Comparison of ENCODE assay signal across 8 cellular contexts in the genomic region with DNA sequence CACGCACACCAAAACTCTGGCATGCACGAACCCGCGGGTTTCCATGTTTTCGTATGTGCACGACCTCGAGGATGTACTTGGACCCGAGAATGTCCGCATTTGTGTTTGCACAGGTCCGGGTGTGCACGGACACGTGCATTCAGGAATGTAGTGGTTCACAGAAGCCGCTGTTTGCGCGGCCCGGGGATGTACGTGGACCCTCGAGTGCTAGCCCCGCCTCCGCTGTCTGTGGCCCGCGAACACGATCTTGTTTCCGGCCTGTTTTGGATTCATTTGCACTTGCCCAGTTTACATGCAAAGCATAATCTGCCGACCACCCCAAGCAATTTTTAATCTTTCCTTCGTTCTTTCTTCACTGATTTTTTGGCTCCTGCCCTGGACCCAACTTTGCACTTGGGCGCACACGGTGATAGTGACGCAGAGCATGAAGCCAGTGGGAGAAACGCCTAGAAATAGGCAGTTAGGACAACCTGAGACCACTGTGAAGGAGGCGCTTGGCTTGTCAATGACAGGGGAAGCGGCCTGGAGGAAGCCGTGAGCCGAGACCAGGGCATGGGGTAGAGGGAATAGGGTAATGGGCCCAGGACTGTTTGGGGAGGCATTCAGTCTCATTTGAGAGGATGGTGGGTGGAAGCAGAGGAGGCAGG. TPM values are rescaled to one million over a fixed set of nuclear protein-coding genes. Genes with fewer than 3 reads are reported as not detected.
DNase-seq lines count a peak whose midpoint lies in the region; ATAC-seq and TF ChIP-seq lines count a peak whose summit lies in the region.

No MANE protein-coding gene starts in this region.

- no peak for TF ChIP-seq POLR2A in esophagus squamous epithelium (IDR thresholded peaks at IDR 0.05)
- no peak for TF ChIP-seq POLR2A in prostate gland (IDR thresholded peaks at IDR 0.05)

- no peaks in the 10 kb centered on the region for H4K20me1 ChIP-seq in DND-41 (ENCODE audit: insufficient read depth, low read length)
- no peaks in the 10 kb centered on the region for H4K20me1 ChIP-seq in PC-3 (ENCODE audit: low read length)

- in situ Hi-C loops in GM13976 (cut with MboI; ENCODE audit: low sequenced_read_pairs, unreplicated experiment) = no loop called here

- BruUV-seq in PC-3 (replicated peaks; lab: Mats Ljungman, UMichigan) = TSS peak; percentile 18

- no peaks in the 10 kb centered on the region for H3F3A ChIP-seq in PC-3 (ENCODE audit: low read length, unreplicated experiment)

- H3K27ac ChIP-seq in DND-41 (ENCODE audit: low read length) = peak overlapping the region; percentile 93
- peak overlapping the region; percentile 46 for H3K27ac ChIP-seq in PC-3 (ENCODE audit: low read length)
- H3K27ac ChIP-seq in esophagus squamous epithelium = peak overlapping the region; percentile 94 to 98 (median 96)
- H3K27ac ChIP-seq in prostate gland = peak overlapping the region; percentile 83

- H2AFZ ChIP-seq in DND-41 (ENCODE audit: low read depth, low read length) (peak overlapping the region; percentile 71), PC-3 (ENCODE audit: low read length) (peak overlapping the region; percentile 75)

- WGBS in esophagus squamous epithelium, 2 donors = 94 to 95% methylated on average over 32 to 33 of the region's 34 CpGs
- 94% methylated on average over 34 of the region's 34 CpGs for WGBS in prostate gland

- H3K9me3 ChIP-seq in DND-41 (ENCODE audit: insufficient read depth, low read length, severe bottlenecking) (no peaks in the 10 kb centered on the region), PC-3 (ENCODE audit: low read length) (no peaks in the 10 kb centered on the region), esophagus squamous epithelium (no peaks in the 10 kb centered on the region), prostate gland (no peaks in the 10 kb centered on the region)

- H3K36me3 ChIP-seq in DND-41 (ENCODE audit: insufficient read depth, low read length) (no peaks in the 10 kb centered on the region; the same call in 1 of the 2 replicates), PC-3 (ENCODE audit: low read depth, low read length) (no peaks in the 10 kb centered on the region), esophagus squamous epithelium (no peaks in the 10 kb centered on the region), prostate gland (no peaks in the 10 kb centered on the region)

- H3K4me1 ChIP-seq in DND-41 (ENCODE audit: insufficient read depth, low read length) (peaks cover 31% of the 10 kb centered on the region), PC-3 (ENCODE audit: insufficient read depth, low read length) (peaks cover 29% of the 10 kb centered on the region), esophagus squamous epithelium (peaks cover 35 to 67% (median 41%) of the 10 kb centered on the region in 3 donors), prostate gland (replicated peaks) (no peaks in the 10 kb centered on the region)

- ATAC-seq in DND-41 (ENCODE audit: insufficient read depth, low read depth) = no peak
- no peak for ATAC-seq in PC-3
- no peak for ATAC-seq in GM21360 (IDR thresholded peaks at IDR 0.05; ENCODE audit: unreplicated experiment)

- intact Hi-C loops in PC-3 (cut with micrococcal nuclease) (loop anchor here (1.0 kb wide), 1 partner anchor 44 kb away; no protein-coding TSS in a partner anchor), esophagus squamous epithelium (cut with DNase I) (no loop called here), prostate gland (cut with DNase I) (no loop called here)

- TF ChIP-seq CTCF in DND-41 (IDR thresholded peaks at IDR 0.05; ENCODE audit: borderline replicate concordance, extremely low read depth, low read length, poor library complexity, severe bottlenecking) (no peak), PC-3 (conservative IDR thresholded peaks at IDR 0.05; ENCODE audit: low read depth, low read length) (no peak), esophagus squamous epithelium (IDR thresholded peaks at IDR 0.05) (no peak), prostate gland (IDR thresholded peaks at IDR 0.05) (no peak), GM13976 (IDR thresholded peaks at IDR 0.05; ENCODE audit: borderline replicate concordance, control extremely low read depth, extremely low read depth, insufficient read depth, missing control alignments) (no peak)

- H3K4me3 ChIP-seq in DND-41 (ENCODE audit: low read depth in 1 of 2, low read length in 2 of 2) (peak overlapping the region in 1 of 2 experiments; percentile 53; a peak in 2 of 4 replicates), PC-3 (ENCODE audit: low read length) (peak overlapping the region; percentile 52), esophagus squamous epithelium (peak overlapping the region; percentile 24 to 73 (median 53)), prostate gland (peak overlapping the region in 1 of 2 donors; percentile 46)

- H3K4me2 ChIP-seq in DND-41 (ENCODE audit: insufficient read depth, low read length) (peak overlapping the region; percentile 64), PC-3 (ENCODE audit: low read length) (peak overlapping the region; percentile 76)

- CTCF ChIA-PET in PC-3 (lab: Charles Lee) = no interaction called here

- POLR2A ChIA-PET in PC-3 (lab: Charles Lee; ENCODE audit: unreplicated experiment) = interaction anchor here (0.6 kb wide), 1 partner anchor 50 kb away, joined by 3 read pairs; no protein-coding TSS in a partner anchor

- H3K9me2 ChIP-seq in PC-3 (replicated peaks; ENCODE audit: low read length) = no peaks in the 10 kb centered on the region

- H3K9ac ChIP-seq in DND-41 (ENCODE audit: low read depth, low read length) (peak overlapping the region; percentile 66), PC-3 (ENCODE audit: low read length) (peak overlapping the region; percentile 64)

- H3K79me2 ChIP-seq in DND-41 (ENCODE audit: insufficient read depth, low read length) (0 out of 2 replicates have a peak, but pooled peaks cover 4% of the 10 kb centered on the region), PC-3 (ENCODE audit: low read length) (no peaks in the 10 kb centered on the region)

- DNase-seq in DND-41 (no peak), PC-3 (no peak), esophagus squamous epithelium (lab: John Stamatoyannopoulos, UW) (no peak), prostate gland (ENCODE audit: low spot score) (no peak), NCI-H1105 (lab: John Stamatoyannopoulos, UW) (no peak), GM13976 (ENCODE audit: low spot score) (no peak), SIG-M5 (lab: John Stamatoyannopoulos, UW) (no peak)

- H3K27me3 ChIP-seq in DND-41 (ENCODE audit: insufficient read depth, low read length, poor library complexity) (no peaks in the 10 kb centered on the region), PC-3 (ENCODE audit: low read length) (no peaks in the 10 kb centered on the region), esophagus squamous epithelium (no peaks in the 10 kb centered on the region), prostate gland (replicated peaks; ENCODE audit: insufficient read depth) (no peaks in the 10 kb centered on the region)

RNA-seq across cellular contexts. Expression of a gene that starts 45.4 kb away (rescaled TPM):
- 1,625 and 2,032 TPM in 2 replicates for total RNA-seq in PC-3 (2014; rRNA removed)
- 1,000 to 10,000 TPM in 2 of 4 donors, 100 to 1,000 TPM in 2; 670 to 1,121 (median 903) TPM for total RNA-seq in esophagus squamous epithelium
- total RNA-seq in prostate gland = 100 to 1,000 TPM; 418 to 613 TPM
